Comparison of ENCODE assay signal across 25 cellular contexts in the genomic region with DNA sequence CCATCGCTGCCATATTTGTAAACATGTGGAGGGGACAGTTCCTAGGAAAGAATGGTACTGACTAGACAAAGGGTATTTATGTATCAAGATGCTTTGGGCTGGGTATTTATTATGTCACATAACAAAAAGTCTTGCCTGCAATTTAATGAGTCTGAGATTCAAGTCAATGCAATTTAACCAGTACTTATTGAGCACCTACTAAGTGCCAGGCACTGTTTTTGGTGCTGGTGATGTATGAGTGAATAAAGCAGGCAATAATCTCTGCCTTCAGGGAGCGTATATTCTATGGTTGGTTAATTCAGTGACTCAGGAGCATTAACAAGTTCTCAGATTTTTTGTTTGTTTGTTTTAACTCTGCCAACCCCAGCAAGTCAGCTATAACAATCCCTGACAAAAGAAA. TPM values are rescaled to one million over a fixed set of nuclear protein-coding genes. Genes with fewer than 3 reads are reported as not detected.
DNase-seq lines count a peak whose midpoint lies in the region; ATAC-seq and TF ChIP-seq lines count a peak whose summit lies in the region.
"Had no signal": no experiment of that assay in that cellular context is flagged by ENCODE, and none has a peak within 500 bp of the region (broad histone marks: within the 10 kb centered on the region; RNA-seq: fewer than 3 reads in every experiment).

No MANE protein-coding gene starts in this region.

- no peaks in the 10 kb centered on the region for H3K9me3 Mint-ChIP-seq in T-helper 1 cell treated with Interleukin-12 subunit alpha and Interleukin-12 subunit beta and Interleukin-4 antibody, amounts not matched to agents 30 μg/mL and 1 μg/mL, for 36 hours
- H3K9me3 Mint-ChIP-seq in stimulated activated naive CD8-positive, alpha-beta T cell treated with anti-CD3 and anti-CD28 coated beads, Interleukin-15, Interleukin-2, amounts not matched to agents 100 ng/mL and 50 ng/mL, for 24 hours, result no peaks in the 10 kb centered on the region
- peaks cover 3% of the 10 kb centered on the region for H3K9me3 Mint-ChIP-seq in activated naive CD8-positive, alpha-beta T cell treated with anti-CD3 and anti-CD28 coated beads, Interleukin-2, amount 50 U/mL, for 24 hours
- H3K9me3 Mint-ChIP-seq: neural crest cell had no signal

- H3K36me3 Mint-ChIP-seq in T-helper 1 cell treated with Interleukin-12 subunit alpha and Interleukin-12 subunit beta and Interleukin-4 antibody, amounts not matched to agents 30 μg/mL and 1 μg/mL, for 36 hours (ENCODE audit: low read depth), result peaks cover 2% of the 10 kb centered on the region
- H3K36me3 Mint-ChIP-seq in stimulated activated naive CD8-positive, alpha-beta T cell treated with anti-CD3 and anti-CD28 coated beads, Interleukin-15, Interleukin-2, amounts not matched to agents 100 ng/mL and 50 ng/mL, for 24 hours (ENCODE audit: low read depth), result no peaks in the 10 kb centered on the region
- H3K36me3 Mint-ChIP-seq in activated naive CD8-positive, alpha-beta T cell treated with anti-CD3 and anti-CD28 coated beads, Interleukin-2, amount 50 U/mL, for 24 hours (ENCODE audit: low read depth), result no peaks in the 10 kb centered on the region
- H3K36me3 Mint-ChIP-seq: CD8-positive, alpha-beta T cell had no signal

- peaks cover 58% of the 10 kb centered on the region for H3K4me1 Mint-ChIP-seq in T-helper 1 cell treated with Interleukin-12 subunit alpha and Interleukin-12 subunit beta and Interleukin-4 antibody, amounts not matched to agents 30 μg/mL and 1 μg/mL, for 36 hours (ENCODE audit: low read depth)
- peaks cover 59% of the 10 kb centered on the region for H3K4me1 Mint-ChIP-seq in stimulated activated naive CD8-positive, alpha-beta T cell treated with anti-CD3 and anti-CD28 coated beads, Interleukin-15, Interleukin-2, amounts not matched to agents 100 ng/mL and 50 ng/mL, for 24 hours (ENCODE audit: low read depth)
- H3K4me1 Mint-ChIP-seq in activated naive CD8-positive, alpha-beta T cell treated with anti-CD3 and anti-CD28 coated beads, Interleukin-2, amount 50 U/mL, for 24 hours, result peaks cover 63% of the 10 kb centered on the region

- no peaks in the 10 kb centered on the region for H3K27me3 ChIP-seq in esophagus squamous epithelium
- H3K27me3 ChIP-seq: ascending aorta, stomach, tibial artery had no signal

- no peak for TF ChIP-seq POLR2A in esophagus squamous epithelium (IDR thresholded peaks at IDR 0.05)

- peak overlapping the region in 1 of 4 donors; percentile 2 for H3K27ac ChIP-seq in esophagus squamous epithelium
- H3K27ac ChIP-seq: 22Rv1, ascending aorta, parathyroid adenoma, PC-9, tibial artery had no signal

- ATAC-seq in stimulated activated naive CD8-positive, alpha-beta T cell treated with anti-CD3 and anti-CD28 coated beads, Interleukin-15, Interleukin-2, amounts not matched to agents 100 U/mL and 50 U/mL, for 24 hours, result no peak
- no peak for ATAC-seq in activated naive CD8-positive, alpha-beta T cell treated with anti-CD3 and anti-CD28 coated beads, Interleukin-2, amount 50 U/mL, for 24 hours
- ATAC-seq: CD8-positive, alpha-beta T cell; HCT116; right cardiac atrium had no signal

- no peak overlapping the region for H3K4me3 ChIP-seq in esophagus squamous epithelium
- H3K4me3 ChIP-seq: ascending aorta, PC-9, stomach, tibial artery had no signal

- H3K9me3 ChIP-seq in esophagus squamous epithelium, result no peaks in the 10 kb centered on the region
- H3K9me3 ChIP-seq: ascending aorta, stomach, tibial artery had no signal

- 61 to 85% methylated on average over 2 of the region's 2 CpGs for WGBS in esophagus squamous epithelium, 2 donors

- H3K4me1 ChIP-seq in esophagus squamous epithelium, result peaks cover 0 to 11% (median 7%) of the 10 kb centered on the region in 3 donors
- H3K4me1 ChIP-seq: ascending aorta, parathyroid adenoma, tibial artery had no signal

- intact Hi-C loops in esophagus squamous epithelium (cut with DNase I), result no loop called here

- H3K36me3 ChIP-seq in esophagus squamous epithelium, result no peaks in the 10 kb centered on the region
- H3K36me3 ChIP-seq: ascending aorta, stomach, tibial artery had no signal

- peak overlapping the region; percentile 98 for H3K27ac Mint-ChIP-seq in T-helper 1 cell treated with Interleukin-12 subunit alpha and Interleukin-12 subunit beta and Interleukin-4 antibody, amounts not matched to agents 30 μg/mL and 1 μg/mL, for 36 hours
- H3K27ac Mint-ChIP-seq in stimulated activated naive CD8-positive, alpha-beta T cell treated with anti-CD3 and anti-CD28 coated beads, Interleukin-15, Interleukin-2, amounts not matched to agents 100 ng/mL and 50 ng/mL, for 24 hours, result peak overlapping the region; percentile 99
- peak overlapping the region; percentile 99 for H3K27ac Mint-ChIP-seq in activated naive CD8-positive, alpha-beta T cell treated with anti-CD3 and anti-CD28 coated beads, Interleukin-2, amount 50 U/mL, for 24 hours

- no peaks in the 10 kb centered on the region for H3K27me3 Mint-ChIP-seq in T-helper 1 cell treated with Interleukin-12 subunit alpha and Interleukin-12 subunit beta and Interleukin-4 antibody, amounts not matched to agents 30 μg/mL and 1 μg/mL, for 36 hours (ENCODE audit: low read depth)
- H3K27me3 Mint-ChIP-seq in stimulated activated naive CD8-positive, alpha-beta T cell treated with anti-CD3 and anti-CD28 coated beads, Interleukin-15, Interleukin-2, amounts not matched to agents 100 ng/mL and 50 ng/mL, for 24 hours, result no peaks in the 10 kb centered on the region
- H3K27me3 Mint-ChIP-seq in activated naive CD8-positive, alpha-beta T cell treated with anti-CD3 and anti-CD28 coated beads, Interleukin-2, amount 50 U/mL, for 24 hours, result no peaks in the 10 kb centered on the region

- no peak for DNase-seq in T-helper 1 cell
- no peak for DNase-seq in stimulated activated naive CD8-positive, alpha-beta T cell treated with anti-CD3 and anti-CD28 coated beads, Interleukin-15, Interleukin-2, amounts not matched to agents 100 U/mL and 50 U/mL, for 24 hours
- DNase-seq in activated naive CD8-positive, alpha-beta T cell treated with anti-CD3 and anti-CD28 coated beads, Interleukin-2, amount 50 U/mL, for 24 hours, result no peak
- DNase-seq in stimulated activated CD4-positive, alpha-beta T cell treated with anti-CD3 and anti-CD28 coated beads, Interleukin-4, amount 100 ng/mL, for 4 hours, result no peak
- no peak for DNase-seq in esophagus squamous epithelium (lab: John Stamatoyannopoulos, UW)
- no peak for DNase-seq in midbrain (lab: John Stamatoyannopoulos, UW)
- DNase-seq: activated gamma-delta T cell; caudate nucleus; CD8-positive, alpha-beta T cell; dermis blood vessel endothelial cell; NCI-H146; NK-92 treated with Interleukin-12 subunit alpha and Interleukin-12 subunit beta, amount 100 ng/mL, for 24 hours; right cardiac atrium; Right ventricle myocardium superior; stimulated activated CD4-positive, alpha-beta T cell treated with anti-CD3 and anti-CD28 coated beads, Interleukin-4, amount 100 ng/mL, for 1 hour; stomach; tibial artery had no signal

- TF ChIP-seq CTCF in esophagus squamous epithelium (IDR thresholded peaks at IDR 0.05), result no peak

- H3K4me3 Mint-ChIP-seq in T-helper 1 cell treated with Interleukin-12 subunit alpha and Interleukin-12 subunit beta and Interleukin-4 antibody, amounts not matched to agents 30 μg/mL and 1 μg/mL, for 36 hours, result peak overlapping the region; percentile 85
- H3K4me3 Mint-ChIP-seq in stimulated activated naive CD8-positive, alpha-beta T cell treated with anti-CD3 and anti-CD28 coated beads, Interleukin-15, Interleukin-2, amounts not matched to agents 100 ng/mL and 50 ng/mL, for 24 hours, result no peak overlapping the region
- H3K4me3 Mint-ChIP-seq in activated naive CD8-positive, alpha-beta T cell treated with anti-CD3 and anti-CD28 coated beads, Interleukin-2, amount 50 U/mL, for 24 hours, result no peak overlapping the region
- H3K4me3 Mint-ChIP-seq: neural crest cell had no signal

RNA-seq across cellular contexts. Expression of a gene that starts 24.6 kb away (rescaled TPM):
- 10 to 100 TPM in 2 of 4 donors, 1 to 10 TPM in 2; 4.7 to 18.7 (median 10.3) TPM for total RNA-seq in esophagus squamous epithelium
